22 cellular contexts compared by ENCODE assay signal in the genomic region with DNA sequence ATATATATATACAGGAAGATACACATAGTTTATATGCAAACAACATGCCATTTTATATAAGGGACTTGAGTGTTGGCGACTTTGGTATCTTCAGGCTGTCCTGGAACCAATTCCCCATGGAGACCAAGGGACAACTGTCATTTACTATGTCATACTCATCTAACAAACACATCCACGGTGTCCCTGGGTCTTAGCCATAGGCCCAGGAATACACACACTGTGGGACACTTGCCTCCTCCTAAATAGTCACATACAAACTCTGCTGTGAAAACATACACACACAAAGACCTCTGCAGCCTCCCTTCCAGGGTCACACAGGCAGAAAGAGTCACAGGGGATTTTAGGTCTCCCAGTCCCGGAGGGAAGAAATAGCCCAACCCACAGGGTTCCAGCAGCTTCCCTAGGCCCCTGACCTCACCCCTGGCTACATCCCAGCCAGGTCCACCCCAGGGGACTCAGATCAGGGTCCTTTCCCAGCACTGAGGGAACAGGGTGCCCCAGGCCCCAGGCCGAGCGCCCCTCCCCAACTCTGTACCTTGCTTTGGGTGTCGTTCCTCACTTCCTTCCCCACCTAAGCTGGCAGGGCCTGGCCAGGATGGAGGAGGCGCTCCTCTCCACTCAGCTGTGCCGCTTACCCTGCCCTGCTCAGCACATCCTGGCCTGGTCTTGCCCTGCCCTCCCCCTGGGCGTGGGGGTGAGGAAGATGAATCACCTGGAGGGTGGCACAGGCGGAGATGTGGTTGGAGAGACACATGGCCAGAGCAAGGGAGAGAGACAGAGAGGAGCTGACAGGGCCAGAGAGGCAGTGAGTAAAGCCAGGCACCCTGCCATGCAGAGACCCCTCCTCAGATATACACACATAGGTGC. TPM values are rescaled to one million over a fixed set of nuclear protein-coding genes. Genes with fewer than 3 reads are reported as not detected.
DNase-seq lines count a peak whose midpoint lies in the region; ATAC-seq, FAIRE-seq and TF ChIP-seq lines count a peak whose summit lies in the region.
"Had no signal": no experiment of that assay in that cellular context is flagged by ENCODE, and none has a peak within 500 bp of the region (broad histone marks: within the 10 kb centered on the region; RNA-seq: fewer than 3 reads in every experiment).

No MANE protein-coding gene starts in this region.

- H2BK20ac ChIP-seq in IMR-90 (ENCODE audit: low read depth, low read length), result no peak overlapping the region

- H4K8ac ChIP-seq in IMR-90 (ENCODE audit: low read depth in 2 of 2, low read length in 2 of 2) (no peak overlapping the region), trophoblast cell (ENCODE audit: low read depth, low read length) (no peak overlapping the region)

- H3K14ac ChIP-seq in IMR-90 (replicated peaks; ENCODE audit: low read depth, low read length) (no peak overlapping the region), trophoblast cell (ENCODE audit: low read length) (no peak overlapping the region)

- H3K27me3 ChIP-seq in IMR-90 (ENCODE audit: control insufficient read depth, insufficient read depth, low read length), result no peaks in the 10 kb centered on the region
- H3K27me3 ChIP-seq in trophoblast cell (ENCODE audit: insufficient read depth, low read length), result no peaks in the 10 kb centered on the region
- H3K27me3 ChIP-seq in brain microvascular endothelial cell (replicated peaks), result no peaks in the 10 kb centered on the region
- H3K27me3 ChIP-seq: esophagus muscularis mucosa had no signal

- H3K4me3 ChIP-seq in IMR-90 (ENCODE audit: insufficient read depth, low read depth, low read length) (no peak overlapping the region), kidney (ENCODE audit: low read length in 2 of 2) (no peak overlapping the region), trophoblast cell (ENCODE audit: low read depth, low read length) (no peak overlapping the region), brain microvascular endothelial cell (ENCODE audit: low read depth, low read length) (no peak overlapping the region)
- H3K4me3 ChIP-seq: esophagus muscularis mucosa had no signal

- no peak overlapping the region for H2BK120ac ChIP-seq in IMR-90 (ENCODE audit: low read depth, low read length)
- H2BK120ac ChIP-seq in trophoblast cell (ENCODE audit: insufficient read depth, low read length, poor library complexity), result no peak overlapping the region

- no TSS peak for BruUV-seq in IMR-90 (replicated peaks; lab: Mats Ljungman, UMichigan)

- H3K27ac Mint-ChIP-seq in chondrocyte (ENCODE audit: unreplicated experiment), result peak overlapping the region; percentile 51
- H3K27ac Mint-ChIP-seq: activated T-cell treated with anti-CD3 and anti-CD28 coated beads, Interleukin-2, amount 50 U/mL, for 24 hours; CD8-positive, alpha-beta memory T cell; nephron; T-helper 2 cell treated with Interferon-gamma antibody and Interleukin-4, amounts not matched to agents 5 μg/mL and 100 μg/mL, for 36 hours had no signal

- no CpG with 5 or more reads among the region's 10 CpGs for WGBS in IMR-90 (ENCODE audit: extremely low coverage in 2 of 2, insufficient read length in 1 of 2), 2 experiments
- WGBS in trophoblast cell (ENCODE audit: extremely low coverage, insufficient coverage, insufficient read length), result no CpG with 5 or more reads among the region's 10 CpGs

- no peak for TF ChIP-seq POLR2A in IMR-90 (IDR thresholded peaks at IDR 0.05; ENCODE audit: low read depth, low read length)

- H3K27ac ChIP-seq in IMR-90 (ENCODE audit: insufficient read depth, low read length) (no peak overlapping the region), kidney (ENCODE audit: low read depth in 2 of 2, low read length in 2 of 2) (no peak overlapping the region), trophoblast cell (ENCODE audit: low read depth, low read length) (no peak overlapping the region), brain microvascular endothelial cell (no peak overlapping the region)
- H3K27ac ChIP-seq: esophagus muscularis mucosa had no signal

- H4K91ac ChIP-seq in IMR-90 (ENCODE audit: insufficient read depth, low read depth, low read length) (no peak overlapping the region), trophoblast cell (ENCODE audit: low read depth, low read length) (no peak overlapping the region)

- H3K9ac ChIP-seq in IMR-90 (ENCODE audit: low read depth, low read length) (no peak overlapping the region), kidney (ENCODE audit: low read length in 2 of 2) (no peak overlapping the region), trophoblast cell (ENCODE audit: low read length) (no peak overlapping the region)

- H2AK9ac ChIP-seq in IMR-90 (replicated peaks; ENCODE audit: low read depth, low read length, poor library complexity), result peak overlapping the region; percentile 55

- no peak overlapping the region for H4K5ac ChIP-seq in IMR-90 (ENCODE audit: low read depth, low read length)

- peaks cover 6 to 40% of the 10 kb centered on the region in 2 experiments; a peak in 3 of 4 replicates for H3K79me1 ChIP-seq in IMR-90 (ENCODE audit: low read depth in 1 of 2, low read length in 2 of 2)
- H3K79me1 ChIP-seq in trophoblast cell (ENCODE audit: low read length), result peaks cover 2% of the 10 kb centered on the region

- H2BK15ac ChIP-seq in IMR-90 (ENCODE audit: low read depth, low read length), result no peak overlapping the region

- H3K56ac ChIP-seq in IMR-90 (ENCODE audit: extremely low read depth, insufficient read depth, low read length), result no peak overlapping the region

- TF ChIP-seq CTCF in IMR-90 (conservative IDR thresholded peaks at IDR 0.05; ENCODE audit: low read depth, low read length), result no peak
- TF ChIP-seq CTCF in chondrocyte (IDR thresholded peaks at IDR 0.05), result no peak
- TF ChIP-seq CTCF in kidney (IDR thresholded peaks at IDR 0.05; ENCODE audit: borderline replicate concordance, extremely low read depth, insufficient read depth), result no peak
- no peak for TF ChIP-seq CTCF in GM10248 (IDR thresholded peaks at IDR 0.05; ENCODE audit: control extremely low read depth, extremely low read depth, low read depth, missing control alignments)
- no peak for TF ChIP-seq CTCF in brain microvascular endothelial cell (IDR thresholded peaks at IDR 0.05; ENCODE audit: low read depth, low read length, missing control alignments)

- H3K4me1 Mint-ChIP-seq in chondrocyte (ENCODE audit: low read depth), result peaks cover 2% of the 10 kb centered on the region
- H3K4me1 Mint-ChIP-seq: CD8-positive, alpha-beta memory T cell had no signal

- peaks cover 6% of the 10 kb centered on the region; the same call in 1 of the 2 replicates for H3K9me1 ChIP-seq in IMR-90 (ENCODE audit: insufficient read depth, low read length)

- no peaks in the 10 kb centered on the region for H3K27me3 Mint-ChIP-seq in chondrocyte (ENCODE audit: low read depth)

- H3K79me2 ChIP-seq in trophoblast cell (ENCODE audit: control insufficient read depth, insufficient read depth, low read length, poor library complexity), result peaks cover 1% of the 10 kb centered on the region

- TF ChIP-seq RAD21 in IMR-90 (IDR thresholded peaks at IDR 0.05; ENCODE audit: low read length), result no peak

- H3K4ac ChIP-seq in IMR-90 (ENCODE audit: low read depth, low read length) (no peak overlapping the region), trophoblast cell (ENCODE audit: low read depth, low read length) (no peak overlapping the region)

- H2AK5ac ChIP-seq in IMR-90 (ENCODE audit: low read depth, low read length) (no peak overlapping the region; the same call in 1 of the 2 replicates), trophoblast cell (ENCODE audit: low read length) (no peak overlapping the region)

- H3K18ac ChIP-seq in IMR-90 (ENCODE audit: low read depth, low read length) (no peak overlapping the region), trophoblast cell (ENCODE audit: low read length) (no peak overlapping the region)

- no peak overlapping the region for H4K12ac ChIP-seq in trophoblast cell (ENCODE audit: low read depth, low read length)

- dilution Hi-C loops in IMR-90 (cut with HindIII; ENCODE audit: low sequenced_read_pairs, unreplicated experiment), result no loop called here

- no peak overlapping the region for H2AFZ ChIP-seq in IMR-90 (replicated peaks; ENCODE audit: low read length, poor library complexity)
- no peak overlapping the region for H2AFZ ChIP-seq in trophoblast cell (ENCODE audit: insufficient read depth, low read length, poor library complexity)

- FAIRE-seq in kidney (lab: Jason Lieb, UNC), result no peak

- in situ Hi-C loops in IMR-90 (cut with MboI; ENCODE audit: low sequenced_read_pairs) (no loop called here), brain microvascular endothelial cell (cut with HindIII; ENCODE audit: low pct_ligation_motif_present, low sequenced_read_pairs) (no loop called here)

- H2BK5ac ChIP-seq in IMR-90 (ENCODE audit: low read depth, low read length, poor library complexity, severe bottlenecking), result no peak overlapping the region
- H2BK5ac ChIP-seq in trophoblast cell (ENCODE audit: low read depth, low read length, poor library complexity), result no peak overlapping the region

- POLR2A ChIA-PET in IMR-90 (lab: Charles Lee; ENCODE audit: unreplicated experiment) (no interaction called here), GM10248 (lab: Yijun Ruan, JAX) (no interaction called here)

- intact Hi-C loops in IMR-90 (cut with micrococcal nuclease) (no loop called here), kidney (cut with DNase I) (no loop called here)

- peaks cover 16% of the 10 kb centered on the region for H4K20me1 ChIP-seq in IMR-90 (ENCODE audit: insufficient read depth, low read length)

- no peak overlapping the region for H3K4me2 ChIP-seq in IMR-90 (ENCODE audit: low read depth, low read length)
- no peak overlapping the region for H3K4me2 ChIP-seq in trophoblast cell (ENCODE audit: low read length)

- H2BK12ac ChIP-seq in trophoblast cell (ENCODE audit: low read length), result no peak overlapping the region

- H3K4me1 ChIP-seq in IMR-90 (ENCODE audit: control insufficient read depth, insufficient read depth, low read length) (no peaks in the 10 kb centered on the region), kidney (ENCODE audit: control insufficient read depth in 1 of 2, insufficient read depth in 1 of 2, low read depth in 1 of 2, low read length in 2 of 2) (peaks cover 5 to 10% of the 10 kb centered on the region in 2 donors), trophoblast cell (ENCODE audit: control insufficient read depth in 1 of 2, insufficient read depth in 2 of 2, low read length in 2 of 2) (peaks cover 3 to 5% of the 10 kb centered on the region in 2 experiments)

- H3K36me3 ChIP-seq in IMR-90 (ENCODE audit: control insufficient read depth, insufficient read depth, low read length) (peaks cover 3% of the 10 kb centered on the region; the same call in 1 of the 2 replicates), kidney (ENCODE audit: control insufficient read depth in 1 of 2, insufficient read depth in 2 of 2, low read length in 2 of 2) (no peaks in the 10 kb centered on the region), trophoblast cell (ENCODE audit: control insufficient read depth in 1 of 2, insufficient read depth in 2 of 2, low read length in 2 of 2) (peaks cover 10 to 12% of the 10 kb centered on the region in 2 experiments), brain microvascular endothelial cell (replicated peaks) (no peaks in the 10 kb centered on the region)

- DNase-seq in ELR (ENCODE audit: low read depth), result peak; percentile 34
- DNase-seq in IMR-90, result no peak
- DNase-seq in chondrocyte (ENCODE audit: low spot score), result no peak
- DNase-seq in kidney, result peak; percentile 72
- DNase-seq in trophoblast cell, result no peak
- DNase-seq in GM10248 (ENCODE audit: extremely low spot score), result no peak
- no peak for DNase-seq in brain microvascular endothelial cell
- DNase-seq: activated CD4-positive, CD25-positive, alpha-beta regulatory T cell; activated naive CD4-positive, alpha-beta T cell; activated T-cell treated with anti-CD3 and anti-CD28 coated beads, Interleukin-2, amount 50 U/mL, for 24 hours; amniotic stem cell; CD8-positive, alpha-beta memory T cell; central memory CD4-positive, alpha-beta T cell; HCEC 1CT; NCI-H1436 treated with DMSO at 0.1 percent for 48 hours; NCI-H774; stimulated activated naive CD4-positive, alpha-beta T cell treated with Interleukin-2 at 50 U/mL for 16 hours had no signal

- no peaks in the 10 kb centered on the region for H3K9me3 ChIP-seq in IMR-90 (ENCODE audit: control insufficient read depth, insufficient read depth, low read length)
- H3K9me3 ChIP-seq in kidney (ENCODE audit: control insufficient read depth in 1 of 2, low read length in 2 of 2), result no peaks in the 10 kb centered on the region
- no peaks in the 10 kb centered on the region for H3K9me3 ChIP-seq in trophoblast cell (ENCODE audit: insufficient read depth, low read depth, low read length)
- H3K9me3 ChIP-seq: esophagus muscularis mucosa had no signal

- peaks cover 3% of the 10 kb centered on the region for H3K9me3 Mint-ChIP-seq in chondrocyte (ENCODE audit: low read depth)
- H3K9me3 Mint-ChIP-seq: activated T-cell treated with anti-CD3 and anti-CD28 coated beads, Interleukin-2, amount 50 U/mL, for 24 hours; CD8-positive, alpha-beta memory T cell; T-helper 2 cell treated with Interferon-gamma antibody and Interleukin-4, amounts not matched to agents 5 μg/mL and 100 μg/mL, for 36 hours had no signal

- CTCF ChIA-PET in IMR-90 (lab: Yijun Ruan, JAX), result no interaction called here
- CTCF ChIA-PET in GM10248 (lab: Yijun Ruan, JAX), result no interaction called here

- H3K23ac ChIP-seq in IMR-90 (ENCODE audit: low read depth, low read length) (no peak overlapping the region), trophoblast cell (ENCODE audit: low read length) (no peak overlapping the region)

- ATAC-seq in IMR-90 (ENCODE audit: low read depth) (no peak), HG03025 (IDR thresholded peaks at IDR 0.05; ENCODE audit: low FRiP score, unreplicated experiment) (no peak)
- ATAC-seq: left lobe of liver had no signal

- H3K36me3 Mint-ChIP-seq in chondrocyte (ENCODE audit: low read depth), result no peaks in the 10 kb centered on the region
- H3K36me3 Mint-ChIP-seq: CD8-positive, alpha-beta memory T cell had no signal

- H3K4me3 Mint-ChIP-seq in chondrocyte (ENCODE audit: unreplicated experiment), result no peak overlapping the region
- H3K4me3 Mint-ChIP-seq: activated T-cell treated with anti-CD3 and anti-CD28 coated beads, Interleukin-2, amount 50 U/mL, for 24 hours; CD8-positive, alpha-beta memory T cell; nephron; T-helper 2 cell treated with Interferon-gamma antibody and Interleukin-4, amounts not matched to agents 5 μg/mL and 100 μg/mL, for 36 hours had no signal

RNA-seq across cellular contexts. Expression of gene FGD1, which starts 21.8 kb away (rescaled TPM):
- total RNA-seq in IMR-90 (2012; rRNA removed) (2.0 and 2.5 TPM in 2 replicates), chondrocyte (21.0 to 26.4 TPM (median 21.4 TPM) in 3 replicates), kidney (4.7 TPM)
- polyA plus RNA-seq in IMR-90 (2012; rRNA removed) (11.7 and 12.3 TPM in 2 replicates), kidney (ENCODE audit: insufficient read depth, low read depth, low replicate concordance) (2.7 TPM)
- 8.4 and 12.6 TPM in 2 replicates for polyA plus RNA-seq in IMR-90 (2012; cell fraction: cytosol; rRNA removed)
- polyA plus RNA-seq in IMR-90 (2012; cell fraction: nucleus; rRNA removed; ENCODE audit: low replicate concordance), result 13.7 and 21.9 TPM in 2 replicates
- 14.1 and 15.3 TPM in 2 replicates for polyA plus RNA-seq in trophoblast cell (2013)

RNA-seq across cellular contexts. Expression of gene TSR2, which starts 34.0 kb away (rescaled TPM):
- total RNA-seq in IMR-90 (2012; rRNA removed) (8.8 and 14.4 TPM in 2 replicates), chondrocyte (21.5 to 30.0 TPM (median 23.8 TPM) in 3 replicates), kidney (48.0 TPM)
- polyA plus RNA-seq in IMR-90 (2012; rRNA removed) (20.4 and 22.1 TPM in 2 replicates), kidney (ENCODE audit: insufficient read depth, low read depth, low replicate concordance) (70.2 TPM)
- polyA plus RNA-seq in IMR-90 (2012; cell fraction: cytosol; rRNA removed), result 12.5 and 20.2 TPM in 2 replicates
- 4.4 and 10.8 TPM in 2 replicates for polyA plus RNA-seq in IMR-90 (2012; cell fraction: nucleus; rRNA removed; ENCODE audit: low replicate concordance)
- polyA plus RNA-seq in trophoblast cell (2013), result 21.6 and 22.9 TPM in 2 replicates

RNA-seq across cellular contexts. Expression of gene GNL3L, which starts 55.8 kb away (rescaled TPM):
- total RNA-seq in IMR-90 (2012; rRNA removed), result 47.2 and 48.8 TPM in 2 replicates
- 15.4 and 16.5 TPM in 2 replicates for polyA plus RNA-seq in IMR-90 (2012; rRNA removed)
- 9.5 and 11.9 TPM in 2 replicates for polyA plus RNA-seq in IMR-90 (2012; cell fraction: cytosol; rRNA removed)
- 12.3 and 18.2 TPM in 2 replicates for polyA plus RNA-seq in IMR-90 (2012; cell fraction: nucleus; rRNA removed; ENCODE audit: low replicate concordance)
- 42.0 to 58.1 TPM (median 45.2 TPM) in 3 replicates for total RNA-seq in chondrocyte
- total RNA-seq in kidney, result 45.0 TPM
- polyA plus RNA-seq in kidney (ENCODE audit: insufficient read depth, low read depth, low replicate concordance), result 2.5 TPM
- polyA plus RNA-seq in trophoblast cell (2013), result 15.0 and 17.0 TPM in 2 replicates

Comparison
In these comparisons a context has a peak if more than half of its experiments do, and no peak if none do; other contexts are left out.
1. DNase-seq: peak in ELR (single experiment) and kidney (single experiment); none in IMR-90 (single experiment), chondrocyte (single experiment), trophoblast cell (0 of 2), GM10248 (single experiment) and brain microvascular endothelial cell (single experiment).